1 cellular context compared by ENCODE assay signal in the genomic region with DNA sequence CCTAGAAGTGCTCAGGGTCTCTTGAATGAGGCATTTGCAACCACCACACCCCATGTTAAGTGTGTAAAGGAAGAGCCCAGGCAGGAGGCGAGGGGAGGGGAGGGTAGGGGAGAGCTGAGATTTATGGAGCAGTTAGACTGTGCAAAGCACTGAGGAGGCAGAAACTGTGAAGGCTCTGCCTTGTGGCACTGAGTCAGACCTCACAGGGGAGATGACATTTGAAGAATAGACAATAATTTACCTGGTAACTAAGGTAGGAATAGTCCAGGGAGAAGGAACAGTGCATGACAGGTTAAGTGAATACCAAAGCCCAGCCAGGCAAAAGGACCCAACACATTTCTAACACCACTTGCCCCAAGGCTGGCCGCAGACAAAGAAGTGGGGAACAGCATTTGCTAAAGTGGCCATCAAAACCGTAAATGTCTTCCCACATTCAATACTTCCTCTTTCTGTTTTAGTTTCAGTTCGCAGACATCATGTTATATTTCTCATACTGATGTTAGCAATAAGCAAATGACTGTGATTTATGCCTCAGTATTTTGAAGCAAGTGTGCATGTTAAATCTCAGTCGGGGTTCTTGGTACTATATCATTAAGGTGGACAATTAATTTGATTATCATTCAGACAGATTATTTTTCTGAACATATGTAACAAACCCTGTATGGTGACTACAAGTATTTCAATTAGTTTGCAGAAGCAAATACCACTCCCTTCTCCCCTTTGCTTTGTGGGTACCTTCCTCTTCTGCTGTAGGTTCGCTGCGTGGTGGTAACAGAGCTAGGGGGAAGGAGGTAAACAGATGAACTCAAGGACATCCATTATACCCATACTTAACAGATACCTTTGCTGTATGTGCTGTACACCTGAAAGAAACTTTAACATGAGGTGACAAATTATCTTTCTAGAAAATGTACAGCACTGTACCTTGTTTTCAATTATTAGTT.
TF ChIP-seq lines count a peak whose summit lies in the region.

No MANE protein-coding gene starts in this region.

TF ChIP-seq in GM12878, 131 proteins besides CTCF, POLR2A, EP300 and RAD21 (continued from another document):
- no peak for TF ChIP-seq JUNB (IDR thresholded peaks at IDR 0.05)
- peak; percentile 35 to 40; a peak in 1 of 4 replicates for TF ChIP-seq IKZF2 (IDR thresholded peaks at IDR 0.05)
- TF ChIP-seq CBX5 (IDR thresholded peaks at IDR 0.05; ENCODE audit: low read depth), result no peak
- TF ChIP-seq, protein P1, sequence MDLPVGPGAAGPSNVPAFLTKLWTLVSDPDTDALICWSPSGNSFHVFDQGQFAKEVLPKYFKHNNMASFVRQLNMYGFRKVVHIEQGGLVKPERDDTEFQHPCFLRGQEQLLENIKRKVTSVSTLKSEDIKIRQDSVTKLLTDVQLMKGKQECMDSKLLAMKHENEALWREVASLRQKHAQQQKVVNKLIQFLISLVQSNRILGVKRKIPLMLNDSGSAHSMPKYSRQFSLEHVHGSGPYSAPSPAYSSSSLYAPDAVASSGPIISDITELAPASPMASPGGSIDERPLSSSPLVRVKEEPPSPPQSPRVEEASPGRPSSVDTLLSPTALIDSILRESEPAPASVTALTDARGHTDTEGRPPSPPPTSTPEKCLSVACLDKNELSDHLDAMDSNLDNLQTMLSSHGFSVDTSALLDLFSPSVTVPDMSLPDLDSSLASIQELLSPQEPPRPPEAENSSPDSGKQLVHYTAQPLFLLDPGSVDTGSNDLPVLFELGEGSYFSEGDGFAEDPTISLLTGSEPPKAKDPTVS (IDR thresholded peaks at IDR 0.05; ENCODE audit: low read depth, low read length), result no peak
- TF ChIP-seq HDAC6 (IDR thresholded peaks at IDR 0.05; ENCODE audit: unreplicated experiment), result no peak
- TF ChIP-seq, protein P2, sequence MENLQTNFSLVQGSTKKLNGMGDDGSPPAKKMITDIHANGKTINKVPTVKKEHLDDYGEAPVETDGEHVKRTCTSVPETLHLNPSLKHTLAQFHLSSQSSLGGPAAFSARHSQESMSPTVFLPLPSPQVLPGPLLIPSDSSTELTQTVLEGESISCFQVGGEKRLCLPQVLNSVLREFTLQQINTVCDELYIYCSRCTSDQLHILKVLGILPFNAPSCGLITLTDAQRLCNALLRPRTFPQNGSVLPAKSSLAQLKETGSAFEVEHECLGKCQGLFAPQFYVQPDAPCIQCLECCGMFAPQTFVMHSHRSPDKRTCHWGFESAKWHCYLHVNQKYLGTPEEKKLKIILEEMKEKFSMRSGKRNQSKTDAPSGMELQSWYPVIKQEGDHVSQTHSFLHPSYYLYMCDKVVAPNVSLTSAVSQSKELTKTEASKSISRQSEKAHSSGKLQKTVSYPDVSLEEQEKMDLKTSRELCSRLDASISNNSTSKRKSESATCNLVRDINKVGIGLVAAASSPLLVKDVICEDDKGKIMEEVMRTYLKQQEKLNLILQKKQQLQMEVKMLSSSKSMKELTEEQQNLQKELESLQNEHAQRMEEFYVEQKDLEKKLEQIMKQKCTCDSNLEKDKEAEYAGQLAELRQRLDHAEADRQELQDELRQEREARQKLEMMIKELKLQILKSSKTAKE (IDR thresholded peaks at IDR 0.05; ENCODE audit: low read depth, poor library complexity, severe bottlenecking), result peak; percentile 62
- no peak for TF ChIP-seq SUZ12 (IDR thresholded peaks at IDR 0.05; ENCODE audit: unreplicated experiment)
- TF ChIP-seq MEF2A (IDR thresholded peaks at IDR 0.05; ENCODE audit: insufficient read depth, low read depth, low read length), result no peak
- TF ChIP-seq HDAC2 (IDR thresholded peaks at IDR 0.05), result no peak
- TF ChIP-seq, protein P3, sequence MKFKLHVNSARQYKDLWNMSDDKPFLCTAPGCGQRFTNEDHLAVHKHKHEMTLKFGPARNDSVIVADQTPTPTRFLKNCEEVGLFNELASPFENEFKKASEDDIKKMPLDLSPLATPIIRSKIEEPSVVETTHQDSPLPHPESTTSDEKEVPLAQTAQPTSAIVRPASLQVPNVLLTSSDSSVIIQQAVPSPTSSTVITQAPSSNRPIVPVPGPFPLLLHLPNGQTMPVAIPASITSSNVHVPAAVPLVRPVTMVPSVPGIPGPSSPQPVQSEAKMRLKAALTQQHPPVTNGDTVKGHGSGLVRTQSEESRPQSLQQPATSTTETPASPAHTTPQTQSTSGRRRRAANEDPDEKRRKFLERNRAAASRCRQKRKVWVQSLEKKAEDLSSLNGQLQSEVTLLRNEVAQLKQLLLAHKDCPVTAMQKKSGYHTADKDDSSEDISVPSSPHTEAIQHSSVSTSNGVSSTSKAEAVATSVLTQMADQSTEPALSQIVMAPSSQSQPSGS (IDR thresholded peaks at IDR 0.05; ENCODE audit: low read length), result peak; percentile 40; the same call in 1 of the 2 replicates
- TF ChIP-seq BACH1 (IDR thresholded peaks at IDR 0.05; ENCODE audit: borderline replicate concordance), result no peak
- TF ChIP-seq EZH2 (IDR thresholded peaks at IDR 0.05; ENCODE audit: borderline replicate concordance, control insufficient read depth, low read depth, low read length), result no peak
- TF ChIP-seq, protein P4, sequence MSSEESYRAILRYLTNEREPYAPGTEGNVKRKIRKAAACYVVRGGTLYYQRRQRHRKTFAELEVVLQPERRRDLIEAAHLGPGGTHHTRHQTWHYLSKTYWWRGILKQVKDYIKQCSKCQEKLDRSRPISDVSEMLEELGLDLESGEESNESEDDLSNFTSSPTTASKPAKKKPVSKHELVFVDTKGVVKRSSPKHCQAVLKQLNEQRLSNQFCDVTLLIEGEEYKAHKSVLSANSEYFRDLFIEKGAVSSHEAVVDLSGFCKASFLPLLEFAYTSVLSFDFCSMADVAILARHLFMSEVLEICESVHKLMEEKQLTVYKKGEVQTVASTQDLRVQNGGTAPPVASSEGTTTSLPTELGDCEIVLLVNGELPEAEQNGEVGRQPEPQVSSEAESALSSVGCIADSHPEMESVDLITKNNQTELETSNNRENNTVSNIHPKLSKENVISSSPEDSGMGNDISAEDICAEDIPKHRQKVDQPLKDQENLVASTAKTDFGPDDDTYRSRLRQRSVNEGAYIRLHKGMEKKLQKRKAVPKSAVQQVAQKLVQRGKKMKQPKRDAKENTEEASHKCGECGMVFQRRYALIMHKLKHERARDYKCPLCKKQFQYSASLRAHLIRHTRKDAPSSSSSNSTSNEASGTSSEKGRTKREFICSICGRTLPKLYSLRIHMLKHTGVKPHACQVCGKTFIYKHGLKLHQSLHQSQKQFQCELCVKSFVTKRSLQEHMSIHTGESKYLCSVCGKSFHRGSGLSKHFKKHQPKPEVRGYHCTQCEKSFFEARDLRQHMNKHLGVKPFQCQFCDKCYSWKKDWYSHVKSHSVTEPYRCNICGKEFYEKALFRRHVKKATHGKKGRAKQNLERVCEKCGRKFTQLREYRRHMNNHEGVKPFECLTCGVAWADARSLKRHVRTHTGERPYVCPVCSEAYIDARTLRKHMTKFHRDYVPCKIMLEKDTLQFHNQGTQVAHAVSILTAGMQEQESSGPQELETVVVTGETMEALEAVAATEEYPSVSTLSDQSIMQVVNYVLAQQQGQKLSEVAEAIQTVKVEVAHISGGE (CRISPR knock-in tag; IDR thresholded peaks at IDR 0.05), result no peak
- no peak for TF ChIP-seq FOS (IDR thresholded peaks at IDR 0.05; ENCODE audit: borderline replicate concordance, extremely low read depth, insufficient read length)
- TF ChIP-seq SIX5 (IDR thresholded peaks at IDR 0.05; ENCODE audit: low read depth, low read length, severe bottlenecking), result no peak
- TF ChIP-seq, protein P5, sequence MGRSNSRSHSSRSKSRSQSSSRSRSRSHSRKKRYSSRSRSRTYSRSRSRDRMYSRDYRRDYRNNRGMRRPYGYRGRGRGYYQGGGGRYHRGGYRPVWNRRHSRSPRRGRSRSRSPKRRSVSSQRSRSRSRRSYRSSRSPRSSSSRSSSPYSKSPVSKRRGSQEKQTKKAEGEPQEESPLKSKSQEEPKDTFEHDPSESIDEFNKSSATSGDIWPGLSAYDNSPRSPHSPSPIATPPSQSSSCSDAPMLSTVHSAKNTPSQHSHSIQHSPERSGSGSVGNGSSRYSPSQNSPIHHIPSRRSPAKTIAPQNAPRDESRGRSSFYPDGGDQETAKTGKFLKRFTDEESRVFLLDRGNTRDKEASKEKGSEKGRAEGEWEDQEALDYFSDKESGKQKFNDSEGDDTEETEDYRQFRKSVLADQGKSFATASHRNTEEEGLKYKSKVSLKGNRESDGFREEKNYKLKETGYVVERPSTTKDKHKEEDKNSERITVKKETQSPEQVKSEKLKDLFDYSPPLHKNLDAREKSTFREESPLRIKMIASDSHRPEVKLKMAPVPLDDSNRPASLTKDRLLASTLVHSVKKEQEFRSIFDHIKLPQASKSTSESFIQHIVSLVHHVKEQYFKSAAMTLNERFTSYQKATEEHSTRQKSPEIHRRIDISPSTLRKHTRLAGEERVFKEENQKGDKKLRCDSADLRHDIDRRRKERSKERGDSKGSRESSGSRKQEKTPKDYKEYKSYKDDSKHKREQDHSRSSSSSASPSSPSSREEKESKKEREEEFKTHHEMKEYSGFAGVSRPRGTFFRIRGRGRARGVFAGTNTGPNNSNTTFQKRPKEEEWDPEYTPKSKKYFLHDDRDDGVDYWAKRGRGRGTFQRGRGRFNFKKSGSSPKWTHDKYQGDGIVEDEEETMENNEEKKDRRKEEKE (IDR thresholded peaks at IDR 0.05), result no peak
- TF ChIP-seq, protein P6, sequence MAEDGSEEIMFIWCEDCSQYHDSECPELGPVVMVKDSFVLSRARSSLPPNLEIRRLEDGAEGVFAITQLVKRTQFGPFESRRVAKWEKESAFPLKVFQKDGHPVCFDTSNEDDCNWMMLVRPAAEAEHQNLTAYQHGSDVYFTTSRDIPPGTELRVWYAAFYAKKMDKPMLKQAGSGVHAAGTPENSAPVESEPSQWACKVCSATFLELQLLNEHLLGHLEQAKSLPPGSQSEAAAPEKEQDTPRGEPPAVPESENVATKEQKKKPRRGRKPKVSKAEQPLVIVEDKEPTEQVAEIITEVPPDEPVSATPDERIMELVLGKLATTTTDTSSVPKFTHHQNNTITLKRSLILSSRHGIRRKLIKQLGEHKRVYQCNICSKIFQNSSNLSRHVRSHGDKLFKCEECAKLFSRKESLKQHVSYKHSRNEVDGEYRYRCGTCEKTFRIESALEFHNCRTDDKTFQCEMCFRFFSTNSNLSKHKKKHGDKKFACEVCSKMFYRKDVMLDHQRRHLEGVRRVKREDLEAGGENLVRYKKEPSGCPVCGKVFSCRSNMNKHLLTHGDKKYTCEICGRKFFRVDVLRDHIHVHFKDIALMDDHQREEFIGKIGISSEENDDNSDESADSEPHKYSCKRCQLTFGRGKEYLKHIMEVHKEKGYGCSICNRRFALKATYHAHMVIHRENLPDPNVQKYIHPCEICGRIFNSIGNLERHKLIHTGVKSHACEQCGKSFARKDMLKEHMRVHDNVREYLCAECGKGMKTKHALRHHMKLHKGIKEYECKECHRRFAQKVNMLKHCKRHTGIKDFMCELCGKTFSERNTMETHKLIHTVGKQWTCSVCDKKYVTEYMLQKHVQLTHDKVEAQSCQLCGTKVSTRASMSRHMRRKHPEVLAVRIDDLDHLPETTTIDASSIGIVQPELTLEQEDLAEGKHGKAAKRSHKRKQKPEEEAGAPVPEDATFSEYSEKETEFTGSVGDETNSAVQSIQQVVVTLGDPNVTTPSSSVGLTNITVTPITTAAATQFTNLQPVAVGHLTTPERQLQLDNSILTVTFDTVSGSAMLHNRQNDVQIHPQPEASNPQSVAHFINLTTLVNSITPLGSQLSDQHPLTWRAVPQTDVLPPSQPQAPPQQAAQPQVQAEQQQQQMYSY (CRISPR knock-in tag; IDR thresholded peaks at IDR 0.05), result no peak
- TF ChIP-seq CBFB (IDR thresholded peaks at IDR 0.05; ENCODE audit: low read depth), result no peak
- TF ChIP-seq NR2C2 (IDR thresholded peaks at IDR 0.05; ENCODE audit: borderline replicate concordance, control insufficient read depth, insufficient read length, low read depth), result no peak
- TF ChIP-seq SREBF1 (IDR thresholded peaks at IDR 0.05; ENCODE audit: low read length), result no peak
- no peak for TF ChIP-seq NFYA (IDR thresholded peaks at IDR 0.05; ENCODE audit: borderline replicate concordance, low read depth, low read length)
- no peak for TF ChIP-seq BRCA1 (IDR thresholded peaks at IDR 0.05; ENCODE audit: low read depth, low read length)
- TF ChIP-seq FOXM1 (IDR thresholded peaks at IDR 0.05; ENCODE audit: low read depth, low read length), result no peak
- no peak for TF ChIP-seq CREB1 (IDR thresholded peaks at IDR 0.05; ENCODE audit: low read depth)
- TF ChIP-seq, protein P7, sequence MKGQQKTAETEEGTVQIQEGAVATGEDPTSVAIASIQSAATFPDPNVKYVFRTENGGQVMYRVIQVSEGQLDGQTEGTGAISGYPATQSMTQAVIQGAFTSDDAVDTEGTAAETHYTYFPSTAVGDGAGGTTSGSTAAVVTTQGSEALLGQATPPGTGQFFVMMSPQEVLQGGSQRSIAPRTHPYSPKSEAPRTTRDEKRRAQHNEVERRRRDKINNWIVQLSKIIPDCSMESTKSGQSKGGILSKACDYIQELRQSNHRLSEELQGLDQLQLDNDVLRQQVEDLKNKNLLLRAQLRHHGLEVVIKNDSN (IDR thresholded peaks at IDR 0.05; ENCODE audit: borderline replicate concordance, extremely low read length, insufficient read depth, low read depth, low read length), result no peak
- no peak for TF ChIP-seq ZBED1 (IDR thresholded peaks at IDR 0.05; ENCODE audit: borderline replicate concordance)
- 0 out of 2 replicates have a peak, but pooled peaks have one; percentile 22 for TF ChIP-seq IKZF1 (conservative IDR thresholded peaks at IDR 0.05)
- TF ChIP-seq, protein P8, sequence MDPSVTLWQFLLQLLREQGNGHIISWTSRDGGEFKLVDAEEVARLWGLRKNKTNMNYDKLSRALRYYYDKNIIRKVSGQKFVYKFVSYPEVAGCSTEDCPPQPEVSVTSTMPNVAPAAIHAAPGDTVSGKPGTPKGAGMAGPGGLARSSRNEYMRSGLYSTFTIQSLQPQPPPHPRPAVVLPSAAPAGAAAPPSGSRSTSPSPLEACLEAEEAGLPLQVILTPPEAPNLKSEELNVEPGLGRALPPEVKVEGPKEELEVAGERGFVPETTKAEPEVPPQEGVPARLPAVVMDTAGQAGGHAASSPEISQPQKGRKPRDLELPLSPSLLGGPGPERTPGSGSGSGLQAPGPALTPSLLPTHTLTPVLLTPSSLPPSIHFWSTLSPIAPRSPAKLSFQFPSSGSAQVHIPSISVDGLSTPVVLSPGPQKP (IDR thresholded peaks at IDR 0.05; ENCODE audit: low read depth, low read length), result no peak
- 0 out of 2 replicates have a peak, but pooled peaks have one; percentile 23 for TF ChIP-seq SPI1 (IDR thresholded peaks at IDR 0.05; ENCODE audit: borderline replicate concordance, insufficient read depth, low read depth, low read length)
- TF ChIP-seq MYC (IDR thresholded peaks at IDR 0.05; ENCODE audit: insufficient read depth, insufficient read length, insufficient replicate concordance, low read length, severe bottlenecking), result no peak
